Comparison of ENCODE assay signal across 17 cellular contexts in the genomic region with DNA sequence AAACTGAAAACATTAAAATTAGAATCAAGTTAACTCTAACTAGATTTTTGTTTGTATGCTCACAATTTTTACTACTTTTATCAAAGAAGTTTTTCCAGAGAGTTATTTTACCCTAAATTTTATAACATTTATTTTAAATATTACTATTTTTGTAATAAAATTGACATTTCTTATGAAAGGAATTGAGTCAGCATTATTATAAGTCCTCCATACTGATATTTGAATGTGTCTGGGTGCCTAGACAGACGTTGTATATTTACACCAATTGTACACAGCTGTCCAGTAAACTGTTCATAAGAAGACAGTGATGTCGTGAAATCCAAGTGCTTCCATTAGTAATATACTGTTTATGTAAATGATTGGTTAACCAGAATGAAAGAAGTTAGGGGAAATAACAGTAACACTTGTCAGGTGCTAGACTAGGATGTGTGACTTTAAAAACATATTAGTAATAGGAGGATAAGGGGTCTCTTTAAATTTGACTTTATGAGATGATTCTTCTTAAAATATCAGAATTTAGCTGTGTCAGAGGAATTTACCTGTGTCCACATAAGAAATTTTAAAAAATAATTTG.
A peak's percentile ranks its signal among the peaks of the same experiment; 100 is the strongest.
DNase-seq lines count a peak whose midpoint lies in the region; ATAC-seq, FAIRE-seq and TF ChIP-seq lines count a peak whose summit lies in the region.
"Had no signal": no experiment of that assay in that cellular context is flagged by ENCODE, and none has a peak within 500 bp of the region (broad histone marks: within the 10 kb centered on the region; RNA-seq: fewer than 3 reads in every experiment).

No MANE protein-coding gene starts in this region.

- H3K36me3 ChIP-seq in PC-3 (ENCODE audit: low read depth, low read length) = peaks cover 7% of the 10 kb centered on the region; the same call in 1 of the 2 replicates

- no TSS peak for BruUV-seq in PC-3 (replicated peaks; lab: Mats Ljungman, UMichigan)

- no peaks in the 10 kb centered on the region for H3K27me3 ChIP-seq in PC-3 (ENCODE audit: low read length)

- H3K9me2 ChIP-seq in PC-3 (replicated peaks; ENCODE audit: low read length) = no peaks in the 10 kb centered on the region

- intact Hi-C loops in PC-3 (cut with micrococcal nuclease) = no loop called here
- intact Hi-C loops in Right ventricle myocardium superior (cut with DNase I) = no loop called here

- no peak for TF ChIP-seq CTCF in PC-3 (conservative IDR thresholded peaks at IDR 0.05; ENCODE audit: low read depth, low read length)

- DNase-seq in GM18507 (ENCODE audit: extremely low spot score, insufficient read length, low read depth) (no peak), PC-3 (no peak), retina (no peak), Right ventricle myocardium superior (no peak), cortex of kidney (lab: John Stamatoyannopoulos, UW) (no peak), 8988T (no peak)
- DNase-seq: activated CD4-positive, CD25-positive, alpha-beta regulatory T cell; AML-193; hypothalamus; left ventricle myocardium superior; naive thymus-derived CD8-positive, alpha-beta T cell; stimulated activated CD4-positive, alpha-beta T cell treated with anti-CD3 and anti-CD28 coated beads, Interleukin-4, amount 100 ng/mL, for 24 hours; stimulated activated naive CD4-positive, alpha-beta T cell had no signal

- H3K4me1 ChIP-seq in PC-3 (ENCODE audit: insufficient read depth, low read length) = peaks cover 39% of the 10 kb centered on the region

- H2AFZ ChIP-seq in PC-3 (ENCODE audit: low read length) = no peak overlapping the region

- CTCF ChIA-PET in PC-3 (lab: Charles Lee) = no interaction called here

- FAIRE-seq in GM18507 (lab: Jason Lieb, UNC) = peak; percentile 73

- ATAC-seq in GM19463 (IDR thresholded peaks at IDR 0.05; ENCODE audit: unreplicated experiment) = peak; percentile 16
- ATAC-seq in HG03095 (IDR thresholded peaks at IDR 0.05; ENCODE audit: unreplicated experiment) = peak; percentile 32
- no peak for ATAC-seq in PC-3
- no peak for ATAC-seq in Right ventricle myocardium superior (ENCODE audit: poor library complexity)
- ATAC-seq: left ventricle myocardium superior; naive thymus-derived CD8-positive, alpha-beta T cell; sciatic nerve had no signal

- no peaks in the 10 kb centered on the region for H3K9me3 ChIP-seq in PC-3 (ENCODE audit: low read length)

- POLR2A ChIA-PET in PC-3 (lab: Charles Lee; ENCODE audit: unreplicated experiment) = no interaction called here

- H3K9ac ChIP-seq in PC-3 (ENCODE audit: low read length) = no peak overlapping the region; the same call in 1 of the 2 replicates

- no peaks in the 10 kb centered on the region for H3K79me2 ChIP-seq in PC-3 (ENCODE audit: low read length)

- H3K4me2 ChIP-seq in PC-3 (ENCODE audit: low read length) = no peak overlapping the region

- peaks cover 9% of the 10 kb centered on the region for H3F3A ChIP-seq in PC-3 (ENCODE audit: low read length, unreplicated experiment)

- H3K4me3 ChIP-seq in PC-3 (ENCODE audit: low read length) = no peak overlapping the region

- H4K20me1 ChIP-seq in PC-3 (ENCODE audit: low read length) = no peaks in the 10 kb centered on the region

- H3K27ac ChIP-seq in PC-3 (ENCODE audit: low read length) = 0 out of 2 replicates have a peak overlapping the region, but pooled peaks have one; percentile 5
- H3K27ac ChIP-seq: HL-60 had no signal

Comparison
In these comparisons a context has a peak if more than half of its experiments do, and no peak if none do; other contexts are left out.
1. ATAC-seq: peak in GM19463 (single experiment) and HG03095 (single experiment); none in PC-3 (single experiment) and Right ventricle myocardium superior (single experiment).